ENCODE assay signal across 8 cellular contexts in genomic region chr6:27502508-27503435, GRCh38. TPM values are rescaled to one million over a fixed set of nuclear protein-coding genes. Genes with fewer than 3 reads are reported as not detected.
DNase-seq lines count a peak whose midpoint lies in the region; FAIRE-seq and TF ChIP-seq lines count a peak whose summit lies in the region.

No MANE protein-coding gene starts in this region.

- peak overlapping the region; percentile 75 for H3K4me2 ChIP-seq in neural progenitor cell

- peaks cover 5% of the 10 kb centered on the region for H3K4me1 ChIP-seq in neural progenitor cell
- peaks cover 0 to 19% (median 4%) of the 10 kb centered on the region in 4 donors for H3K4me1 ChIP-seq in tibial nerve

- H3K27me3 Mint-ChIP-seq in neural progenitor cell (ENCODE audit: insufficient read depth, low read depth), result peaks cover 29% of the 10 kb centered on the region

- peak overlapping the region; percentile 87 for H3K4me3 Mint-ChIP-seq in neural progenitor cell

- no peaks in the 10 kb centered on the region for H3K79me2 ChIP-seq in neural progenitor cell (ENCODE audit: low read depth)

- no peaks in the 10 kb centered on the region for H4K20me1 ChIP-seq in neural progenitor cell (ENCODE audit: low read depth)

- DNase-seq in AML-193 (lab: John Stamatoyannopoulos, UW) (peak; percentile 70 to 73), GM19239 (ENCODE audit: insufficient read length, low spot score) (no peak), HT1080 (ENCODE audit: low read depth) (peak; percentile 91), fibroblast of peridontal ligament (ENCODE audit: extremely low read depth) (peak; percentile 75), neural progenitor cell (ENCODE audit: low spot score) (peak; percentile 77), tibial nerve (ENCODE audit: low spot score in 2 of 2) (peak; percentile 26 to 78)
- DNase-seq in activated T-cell treated with anti-CD3 and anti-CD28 coated beads, Interleukin-2, amount 50 U/mL, for 48 hours, result peak; percentile 88 to 90

- H3K27ac ChIP-seq in neural progenitor cell, result no peak overlapping the region
- peak overlapping the region in 2 of 4 donors; percentile 57 to 59 for H3K27ac ChIP-seq in tibial nerve

- H3K9me3 ChIP-seq in neural progenitor cell (ENCODE audit: low read depth) (no peaks in the 10 kb centered on the region), tibial nerve (no peaks in the 10 kb centered on the region)

- peaks cover 41% of the 10 kb centered on the region for H3F3A ChIP-seq in neural progenitor cell (ENCODE audit: low read depth)

- TF ChIP-seq CTCF in neural progenitor cell (IDR thresholded peaks at IDR 0.05), result no peak
- TF ChIP-seq CTCF in tibial nerve (IDR thresholded peaks at IDR 0.05), result no peak

- FAIRE-seq in GM19239 (lab: Jason Lieb, UNC), result peak; percentile 74

- peaks cover 2% of the 10 kb centered on the region for H3K36me3 Mint-ChIP-seq in neural progenitor cell

- no peak for TF ChIP-seq POLR2A in tibial nerve (IDR thresholded peaks at IDR 0.05)

- no peak overlapping the region for H3K9ac ChIP-seq in neural progenitor cell

- no peaks in the 10 kb centered on the region for H3K36me3 ChIP-seq in neural progenitor cell
- no peaks in the 10 kb centered on the region for H3K36me3 ChIP-seq in tibial nerve

- peak in 1 of 2 donors; percentile 18 for TF ChIP-seq EP300 in tibial nerve (IDR thresholded peaks at IDR 0.05)

- WGBS in tibial nerve, 2 donors, result 1% methylated on average over 33 of the region's 33 CpGs

- H3K9me3 Mint-ChIP-seq in neural progenitor cell, result peaks cover 7% of the 10 kb centered on the region

- H3K27ac Mint-ChIP-seq in neural progenitor cell, result peak overlapping the region; percentile 87

- H3K4me3 ChIP-seq in neural progenitor cell, result peak overlapping the region; percentile 81
- H3K4me3 ChIP-seq in tibial nerve, result peak overlapping the region; percentile 28 to 52 (median 40)

- H3K4me1 Mint-ChIP-seq in neural progenitor cell, result peaks cover 20% of the 10 kb centered on the region

- H2AFZ ChIP-seq in neural progenitor cell (replicated peaks), result peak overlapping the region; percentile 98

- H3K27me3 ChIP-seq in neural progenitor cell (peaks cover 29% of the 10 kb centered on the region), tibial nerve (peaks cover 0 to 19% of the 10 kb centered on the region in 2 donors)

TF ChIP-seq in PFSK-1, 5 proteins besides CTCF, POLR2A, EP300 and RAD21:
- TF ChIP-seq TAF1 (IDR thresholded peaks at IDR 0.05; ENCODE audit: borderline replicate concordance, insufficient read depth, low read length), result peak; percentile 17; the same call in 1 of the 2 replicates
- no peak for TF ChIP-seq REST (IDR thresholded peaks at IDR 0.05; ENCODE audit: insufficient read depth in 1 of 2, low read depth in 2 of 2, low read length in 2 of 2)
- TF ChIP-seq FOXP2 (optimal IDR thresholded peaks at IDR 0.05; ENCODE audit: borderline replicate concordance, extremely low read depth, extremely low read length, insufficient read depth), result no peak
- TF ChIP-seq SIN3A (IDR thresholded peaks at IDR 0.05; ENCODE audit: borderline replicate concordance, insufficient read depth, low read length), result peak; percentile 23; the same call in 1 of the 2 replicates
- no peak for TF ChIP-seq POLR2AphosphoS5 (IDR thresholded peaks at IDR 0.05; ENCODE audit: low read depth, low read length)

RNA-seq across cellular contexts. Expression of gene ZNF184, which starts 29.9 kb away (rescaled TPM):
- total RNA-seq in HT1080 (2014; rRNA removed; shearing (Covaris generic)), result 3.5 and 5.5 TPM in 2 replicates
- polyA plus RNA-seq in HT1080 (2015; cell fraction: cytosol; rRNA removed), result 2.5 and 3.3 TPM in 2 replicates
- polyA plus RNA-seq in HT1080 (2015; cell fraction: nucleus; rRNA removed), result 4.0 and 4.1 TPM in 2 replicates
- polyA plus RNA-seq in PFSK-1 (2012; ENCODE audit: insufficient read length, low read depth), result 1.2 TPM
- 13.4 and 21.8 TPM in 2 replicates for total RNA-seq in neural progenitor cell (ENCODE audit: low replicate concordance)
- total RNA-seq in tibial nerve, result 10 to 100 TPM in 2 of 4 donors, 1 to 10 TPM in 2; 6.1 to 10.7 (median 8.9) TPM
